Comparison of ENCODE assay signal across 19 cellular contexts in genomic region chr10:70682920-70683600, GRCh38. TPM values are rescaled to one million over a fixed set of nuclear protein-coding genes. Genes with fewer than 3 reads are reported as not detected.
DNase-seq lines count a peak whose midpoint lies in the region; ATAC-seq, FAIRE-seq and TF ChIP-seq lines count a peak whose summit lies in the region.
"Had no signal": no experiment of that assay in that cellular context is flagged by ENCODE, and none has a peak within 500 bp of the region (broad histone marks: within the 10 kb centered on the region; RNA-seq: fewer than 3 reads in every experiment).

No MANE protein-coding gene starts in this region.

- peaks cover 6% of the 10 kb centered on the region for H3K36me3 Mint-ChIP-seq in brain
- no peaks in the 10 kb centered on the region for H3K36me3 Mint-ChIP-seq in progenitor cell of endocrine pancreas (ENCODE audit: insufficient read depth)

- H3K4me3 Mint-ChIP-seq in brain (no peak overlapping the region), progenitor cell of endocrine pancreas (ENCODE audit: low read depth) (no peak overlapping the region)
- H3K4me3 Mint-ChIP-seq: activated CD4-positive, alpha-beta T cell treated with anti-CD3 and anti-CD28 coated beads, Interleukin-2, amount 10 ng/mL, durations not matched to agents 24 days and 14 days; effector memory CD8-positive, alpha-beta T cell had no signal

- no peak for TF ChIP-seq POLR2A in GM12892 (IDR thresholded peaks at IDR 0.05; ENCODE audit: low read depth, low read length)

- FAIRE-seq in GM12892 (lab: Jason Lieb, UNC), result peak; percentile 24

- no peak for DNase-seq in GM12892 (ENCODE audit: insufficient read length)
- no peak for DNase-seq in progenitor cell of endocrine pancreas (ENCODE audit: low spot score, unreplicated experiment)
- no peak for DNase-seq in NCI-H1048 (lab: John Stamatoyannopoulos, UW)
- DNase-seq in cardiac septum (ENCODE audit: low spot score), result no peak
- no peak for DNase-seq in COLO668 (lab: John Stamatoyannopoulos, UW; ENCODE audit: unreplicated experiment)
- DNase-seq: activated CD4-positive, alpha-beta T cell treated with anti-CD3 and anti-CD28 coated beads, Interleukin-2, amount 10 ng/mL, durations not matched to agents 24 days and 14 days; activated gamma-delta T cell; body of pancreas; effector memory CD8-positive, alpha-beta T cell; foreskin keratinocyte; IMR-90; NCI-H1436; NCI-H510A; ovary; PC-3; SW 1271; uterus had no signal

- H3K9me3 Mint-ChIP-seq in brain, result peaks cover 0 to 9% (median 5%) of the 10 kb centered on the region in 5 experiments
- H3K9me3 Mint-ChIP-seq in progenitor cell of endocrine pancreas (ENCODE audit: low read depth), result no peaks in the 10 kb centered on the region
- H3K9me3 Mint-ChIP-seq: activated CD4-positive, alpha-beta T cell treated with anti-CD3 and anti-CD28 coated beads, Interleukin-2, amount 10 ng/mL, durations not matched to agents 24 days and 14 days; effector memory CD8-positive, alpha-beta T cell had no signal

- H3K4me1 Mint-ChIP-seq in brain, result peaks cover 56% of the 10 kb centered on the region
- peaks cover 15% of the 10 kb centered on the region for H3K4me1 Mint-ChIP-seq in progenitor cell of endocrine pancreas (ENCODE audit: low read depth)

- peak; percentile 56 for ATAC-seq in HG02798 (IDR thresholded peaks at IDR 0.05; ENCODE audit: poor library complexity, unreplicated experiment)
- ATAC-seq: body of pancreas; effector memory CD8-positive, alpha-beta T cell; foreskin keratinocyte; PC-3 had no signal

- H3K27ac Mint-ChIP-seq in brain (peak overlapping the region in 4 of 5 experiments; percentile 52 to 78 (median 78)), progenitor cell of endocrine pancreas (peak overlapping the region; percentile 51)
- H3K27ac Mint-ChIP-seq: activated CD4-positive, alpha-beta T cell treated with anti-CD3 and anti-CD28 coated beads, Interleukin-2, amount 10 ng/mL, durations not matched to agents 24 days and 14 days; effector memory CD8-positive, alpha-beta T cell had no signal

- intact Hi-C loops in cardiac septum (cut with DNase I), result no loop called here

- H3K27me3 Mint-ChIP-seq in brain, result no peaks in the 10 kb centered on the region
- peaks cover 3% of the 10 kb centered on the region for H3K27me3 Mint-ChIP-seq in progenitor cell of endocrine pancreas
- H3K27me3 Mint-ChIP-seq: activated CD4-positive, alpha-beta T cell treated with anti-CD3 and anti-CD28 coated beads, Interleukin-2, amount 10 ng/mL, durations not matched to agents 24 days and 14 days; effector memory CD8-positive, alpha-beta T cell had no signal

- no peak for TF ChIP-seq CTCF in brain (conservative IDR thresholded peaks at IDR 0.05)
- TF ChIP-seq CTCF in progenitor cell of endocrine pancreas (IDR thresholded peaks at IDR 0.05; ENCODE audit: unreplicated experiment), result no peak

RNA-seq across cellular contexts. Expression of gene ADAMTS14, which starts 10.8 kb away (rescaled TPM):
- 0.28 TPM for polyA plus RNA-seq in GM12892 (2012; ENCODE audit: missing spikeins)
- 1.7 TPM for polyA plus RNA-seq in brain (ENCODE audit: insufficient read depth, low read depth, low replicate concordance)
- total RNA-seq in progenitor cell of endocrine pancreas, result 0.05 TPM in 1 of 2 replicates, not detected in the other
- total RNA-seq in cardiac septum, result 0.81 TPM
- total RNA-seq: foreskin keratinocyte had no signal
